10 cellular contexts compared by ENCODE assay signal in genomic region chr16:28166394-28167208, GRCh38. TPM values are rescaled to one million over a fixed set of nuclear protein-coding genes. Genes with fewer than 3 reads are reported as not detected.
A peak's percentile ranks its signal among the peaks of the same experiment; 100 is the strongest.
DNase-seq lines count a peak whose midpoint lies in the region; ATAC-seq and TF ChIP-seq lines count a peak whose summit lies in the region.
"Had no signal": no experiment of that assay in that cellular context is flagged by ENCODE, and none has a peak within 500 bp of the region (broad histone marks: within the 10 kb centered on the region; RNA-seq: fewer than 3 reads in every experiment).

No MANE protein-coding gene starts in this region.

- H3K27me3 ChIP-seq in breast epithelium = no peaks in the 10 kb centered on the region
- no peaks in the 10 kb centered on the region for H3K27me3 ChIP-seq in foreskin keratinocyte
- no peaks in the 10 kb centered on the region for H3K27me3 ChIP-seq in esophagus muscularis mucosa

- no peaks in the 10 kb centered on the region for H3K9me3 Mint-ChIP-seq in MCF 10A (ENCODE audit: unreplicated experiment)
- no peaks in the 10 kb centered on the region for H3K9me3 Mint-ChIP-seq in activated B cell treated with CpG ODN at 0.5 μM for 24 hours
- no peaks in the 10 kb centered on the region for H3K9me3 Mint-ChIP-seq in stimulated activated naive CD8-positive, alpha-beta T cell treated with anti-CD3 and anti-CD28 coated beads, Interleukin-15, Interleukin-2, amounts not matched to agents 100 ng/mL and 50 ng/mL, for 24 hours

- H3K4me1 ChIP-seq in breast epithelium = no peaks in the 10 kb centered on the region
- no peaks in the 10 kb centered on the region for H3K4me1 ChIP-seq in foreskin keratinocyte
- peaks cover 0 to 21% (median 16%) of the 10 kb centered on the region in 4 donors for H3K4me1 ChIP-seq in esophagus muscularis mucosa

- DNase-seq in MCF 10A (ENCODE audit: unreplicated experiment) (peak; percentile 68), breast epithelium (ENCODE audit: low spot score in 2 of 2) (no peak), activated B cell treated with CpG ODN at 0.5 μM for 24 hours (no peak), foreskin keratinocyte (peak; percentile 64 to 82), esophagus muscularis mucosa (ENCODE audit: extremely low spot score) (no peak), KG1 (lab: John Stamatoyannopoulos, UW) (no peak)
- DNase-seq: NCI-H82, nucleus accumbens had no signal

- H3K36me3 ChIP-seq in breast epithelium (no peaks in the 10 kb centered on the region), esophagus muscularis mucosa (peaks cover 38 to 63% (median 50%) of the 10 kb centered on the region in 4 donors)

- no TSS peak for BruUV-seq in MCF 10A (replicated peaks; lab: Mats Ljungman, UMichigan)

- H3K4me1 Mint-ChIP-seq in MCF 10A (ENCODE audit: insufficient read depth, unreplicated experiment) = peaks cover 14% of the 10 kb centered on the region
- H3K4me1 Mint-ChIP-seq in activated B cell treated with CpG ODN at 0.5 μM for 24 hours = peaks cover 65% of the 10 kb centered on the region
- H3K4me1 Mint-ChIP-seq in stimulated activated naive CD8-positive, alpha-beta T cell treated with anti-CD3 and anti-CD28 coated beads, Interleukin-15, Interleukin-2, amounts not matched to agents 100 ng/mL and 50 ng/mL, for 24 hours (ENCODE audit: low read depth) = peaks cover 85% of the 10 kb centered on the region

- H3K4me3 Mint-ChIP-seq in MCF 10A (ENCODE audit: unreplicated experiment) = no peak overlapping the region
- no peak overlapping the region for H3K4me3 Mint-ChIP-seq in activated B cell treated with CpG ODN at 0.5 μM for 24 hours
- H3K4me3 Mint-ChIP-seq in stimulated activated naive CD8-positive, alpha-beta T cell treated with anti-CD3 and anti-CD28 coated beads, Interleukin-15, Interleukin-2, amounts not matched to agents 100 ng/mL and 50 ng/mL, for 24 hours = peak overlapping the region; percentile 3

- TF ChIP-seq CTCF in MCF 10A (IDR thresholded peaks at IDR 0.05; ENCODE audit: unreplicated experiment) (no peak), breast epithelium (IDR thresholded peaks at IDR 0.05) (no peak), activated B cell treated with CpG ODN at 0.5 μM for 24 hours (IDR thresholded peaks at IDR 0.05) (no peak), foreskin keratinocyte (conservative IDR thresholded peaks at IDR 0.05) (no peak), esophagus muscularis mucosa (IDR thresholded peaks at IDR 0.05) (no peak)

- no peaks in the 10 kb centered on the region for H3K27me3 Mint-ChIP-seq in MCF 10A (ENCODE audit: insufficient read depth, unreplicated experiment)
- no peaks in the 10 kb centered on the region for H3K27me3 Mint-ChIP-seq in activated B cell treated with CpG ODN at 0.5 μM for 24 hours
- no peaks in the 10 kb centered on the region for H3K27me3 Mint-ChIP-seq in stimulated activated naive CD8-positive, alpha-beta T cell treated with anti-CD3 and anti-CD28 coated beads, Interleukin-15, Interleukin-2, amounts not matched to agents 100 ng/mL and 50 ng/mL, for 24 hours

- H3K4me3 ChIP-seq in breast epithelium = no peak overlapping the region
- no peak overlapping the region for H3K4me3 ChIP-seq in esophagus muscularis mucosa

- H3K9me3 ChIP-seq in breast epithelium (no peaks in the 10 kb centered on the region), esophagus muscularis mucosa (no peaks in the 10 kb centered on the region)

- peak; percentile 31 for ATAC-seq in activated B cell treated with CpG ODN at 0.5 μM for 24 hours (ENCODE audit: low read depth)
- peak; percentile 98 for ATAC-seq in foreskin keratinocyte
- no peak for ATAC-seq in HG02938 (IDR thresholded peaks at IDR 0.05; ENCODE audit: unreplicated experiment)

- POLR2A ChIA-PET in MCF 10A (lab: Yijun Ruan, JAX) (interaction anchor here (1.1 kb wide), 1 partner anchor 15 kb away, joined by 3 read pairs; no protein-coding TSS in a partner anchor), activated B cell treated with CpG ODN at 0.5 μM for 24 hours (lab: Charles Lee) (interaction anchor here (1.1 to 1.2 kb wide), 2 partner anchors 15 to 26 kb away, joined by 4 to 7 read pairs; no protein-coding TSS in a partner anchor)

- no peak overlapping the region for H3K27ac ChIP-seq in breast epithelium
- no peak overlapping the region for H3K27ac ChIP-seq in foreskin keratinocyte
- no peak overlapping the region for H3K27ac ChIP-seq in esophagus muscularis mucosa (replicated peaks in 1 of 4)

- peaks cover 70% of the 10 kb centered on the region for H3K36me3 Mint-ChIP-seq in MCF 10A (ENCODE audit: insufficient read depth, unreplicated experiment)
- peaks cover 85% of the 10 kb centered on the region for H3K36me3 Mint-ChIP-seq in activated B cell treated with CpG ODN at 0.5 μM for 24 hours (ENCODE audit: low read depth)
- H3K36me3 Mint-ChIP-seq in stimulated activated naive CD8-positive, alpha-beta T cell treated with anti-CD3 and anti-CD28 coated beads, Interleukin-15, Interleukin-2, amounts not matched to agents 100 ng/mL and 50 ng/mL, for 24 hours (ENCODE audit: low read depth) = peaks cover 74% of the 10 kb centered on the region

- WGBS in esophagus muscularis mucosa = 88% methylated on average over 5 of the region's 5 CpGs

- TF ChIP-seq POLR2A in breast epithelium (IDR thresholded peaks at IDR 0.05) (no peak), esophagus muscularis mucosa (IDR thresholded peaks at IDR 0.05; ENCODE audit: low read depth) (no peak)

- H3K27ac Mint-ChIP-seq in MCF 10A (ENCODE audit: low read depth, unreplicated experiment) (no peak overlapping the region), activated B cell treated with CpG ODN at 0.5 μM for 24 hours (peak overlapping the region; percentile 69)
- peak overlapping the region; percentile 89 for H3K27ac Mint-ChIP-seq in stimulated activated naive CD8-positive, alpha-beta T cell treated with anti-CD3 and anti-CD28 coated beads, Interleukin-15, Interleukin-2, amounts not matched to agents 100 ng/mL and 50 ng/mL, for 24 hours

- no peak for TF ChIP-seq EP300 in esophagus muscularis mucosa (IDR thresholded peaks at IDR 0.05)

- intact Hi-C loops in MCF 10A (cut with micrococcal nuclease) (no loop called here), breast epithelium (cut with DNase I; ENCODE audit: low total_unique reads) (no loop called here), activated B cell treated with CpG ODN at 0.5 μM for 24 hours (cut with micrococcal nuclease) (loop anchor here (2.0 to 5.0 kb wide), 2 partner anchors 16 to 46 kb away; partner anchors contain the start of gene XPO6), esophagus muscularis mucosa (cut with DNase I) (no loop called here)

- CTCF ChIA-PET in MCF 10A (lab: Yijun Ruan, JAX) = no interaction called here
- CTCF ChIA-PET in activated B cell treated with CpG ODN at 0.5 μM for 24 hours (lab: Charles Lee) = interaction anchor here (0.7 kb wide), 1 partner anchor 19 kb away, joined by 3 read pairs; no protein-coding TSS in a partner anchor

RNA-seq across cellular contexts. Expression of gene XPO6, which starts 45.2 kb away (rescaled TPM):
- total RNA-seq in MCF 10A (2022) (184 and 200 TPM in 2 replicates), breast epithelium (10 to 100 TPM; 66.4 to 84.6 (median 67.4) TPM), activated B cell treated with CpG ODN at 0.5 μM for 24 hours (212 and 236 TPM in 2 replicates), foreskin keratinocyte (113 and 118 TPM in 2 replicates), esophagus muscularis mucosa (10 to 100 TPM; 39.0 to 68.3 (median 51.1) TPM)
- polyA plus RNA-seq in foreskin keratinocyte = 91.9 and 101 TPM in 2 replicates

Comparison
In these comparisons a context has a peak if more than half of its experiments do, and no peak if none do; other contexts are left out.
1. DNase-seq: peak in MCF 10A (single experiment) and foreskin keratinocyte (2 of 2); none in breast epithelium (0 of 2), activated B cell treated with CpG ODN at 0.5 μM for 24 hours (single experiment), esophagus muscularis mucosa (single experiment) and KG1 (single experiment).